9 cellular contexts compared by ENCODE assay signal in genomic region chr7:105306160-105306784, GRCh38.
DNase-seq lines count a peak whose midpoint lies in the region; ATAC-seq lines count a peak whose summit lies in the region.
"Had no signal": no experiment of that assay in that cellular context is flagged by ENCODE, and none has a peak within 500 bp of the region (broad histone marks: within the 10 kb centered on the region; RNA-seq: fewer than 3 reads in every experiment).

No MANE protein-coding gene starts in this region.

- H3K9me3 Mint-ChIP-seq in activated naive CD4-positive, alpha-beta T cell treated with anti-CD3 and anti-CD28 coated beads for 36 hours, result no peaks in the 10 kb centered on the region
- H3K9me3 Mint-ChIP-seq in stimulated activated naive CD8-positive, alpha-beta T cell treated with anti-CD3 and anti-CD28 coated beads, Interleukin-15, amount 100 ng/mL, for 72 hours, result no peaks in the 10 kb centered on the region

- no peaks in the 10 kb centered on the region for H3K9me3 ChIP-seq in MG63

- no peaks in the 10 kb centered on the region for H3K27me3 ChIP-seq in MG63

- H3K36me3 ChIP-seq in MG63, result no peaks in the 10 kb centered on the region

- H3K27ac Mint-ChIP-seq in activated naive CD4-positive, alpha-beta T cell treated with anti-CD3 and anti-CD28 coated beads for 36 hours, result peak overlapping the region; percentile 14
- peak overlapping the region in 1 of 2 donors; percentile 23 for H3K27ac Mint-ChIP-seq in stimulated activated naive CD8-positive, alpha-beta T cell treated with anti-CD3 and anti-CD28 coated beads, Interleukin-15, amount 100 ng/mL, for 72 hours

- intact Hi-C loops in activated naive CD4-positive, alpha-beta T cell treated with anti-CD3 and anti-CD28 coated beads for 36 hours (cut with micrococcal nuclease), result loop anchor here (1.0 kb wide), 2 partner anchors 8 to 17 kb away; no protein-coding TSS in a partner anchor

- H3K4me3 Mint-ChIP-seq in activated naive CD4-positive, alpha-beta T cell treated with anti-CD3 and anti-CD28 coated beads for 36 hours, result peak overlapping the region; percentile 16
- H3K4me3 Mint-ChIP-seq in stimulated activated naive CD8-positive, alpha-beta T cell treated with anti-CD3 and anti-CD28 coated beads, Interleukin-15, amount 100 ng/mL, for 72 hours, result peak overlapping the region; percentile 46 to 56

- ATAC-seq in stimulated activated naive CD8-positive, alpha-beta T cell treated with anti-CD3 and anti-CD28 coated beads, Interleukin-15, amount 100 ng/mL, for 72 hours, result peak; percentile 63

- CTCF ChIA-PET in activated naive CD4-positive, alpha-beta T cell treated with anti-CD3 and anti-CD28 coated beads for 36 hours (lab: Charles Lee), result interaction anchor here (1.6 kb wide), 1 partner anchor 8 kb away, joined by 6 read pairs; no protein-coding TSS in a partner anchor

- H3K4me3 ChIP-seq in MG63, result no peak overlapping the region

- H3K4me1 Mint-ChIP-seq in activated naive CD4-positive, alpha-beta T cell treated with anti-CD3 and anti-CD28 coated beads for 36 hours (ENCODE audit: low read depth), result peaks cover 63% of the 10 kb centered on the region
- H3K4me1 Mint-ChIP-seq in stimulated activated naive CD8-positive, alpha-beta T cell treated with anti-CD3 and anti-CD28 coated beads, Interleukin-15, amount 100 ng/mL, for 72 hours, result peaks cover 75% of the 10 kb centered on the region

- peak overlapping the region; percentile 47 for H3K27ac ChIP-seq in caudate nucleus (ENCODE audit: low read depth, low read length)

- H3K27me3 Mint-ChIP-seq in activated naive CD4-positive, alpha-beta T cell treated with anti-CD3 and anti-CD28 coated beads for 36 hours (ENCODE audit: low read depth), result no peaks in the 10 kb centered on the region
- H3K27me3 Mint-ChIP-seq in stimulated activated naive CD8-positive, alpha-beta T cell treated with anti-CD3 and anti-CD28 coated beads, Interleukin-15, amount 100 ng/mL, for 72 hours, result no peaks in the 10 kb centered on the region

- H3K36me3 Mint-ChIP-seq in activated naive CD4-positive, alpha-beta T cell treated with anti-CD3 and anti-CD28 coated beads for 36 hours (ENCODE audit: low read depth), result peaks cover 2% of the 10 kb centered on the region

- DNase-seq in activated naive CD4-positive, alpha-beta T cell treated with anti-CD3 and anti-CD28 coated beads for 36 hours, result peak; percentile 39
- DNase-seq in activated naive CD4-positive, alpha-beta T cell treated with anti-CD3 and anti-CD28 coated beads, Interleukin-2, amount 50 U/mL, for 16 hours, result no peak
- DNase-seq in NCI-H446 treated with DMSO at 0.1 percent for 48 hours (lab: John Stamatoyannopoulos, UW) (peak; percentile 30), caudate nucleus (lab: John Stamatoyannopoulos, UW) (no peak), MG63 (no peak), NCI-H774 (lab: John Stamatoyannopoulos, UW) (no peak), NCI-H82 treated with DMSO at 0.1 percent for 48 hours (lab: John Stamatoyannopoulos, UW; ENCODE audit: unreplicated experiment) (no peak)
- DNase-seq in stimulated activated naive CD8-positive, alpha-beta T cell treated with anti-CD3 and anti-CD28 coated beads, Interleukin-15, amount 100 ng/mL, for 72 hours, result no peak
- DNase-seq: NK-92 treated with Interleukin-12 subunit alpha and Interleukin-12 subunit beta, amount 100 ng/mL, for 24 hours had no signal

Comparison
In these comparisons a context has a peak if more than half of its experiments do, and no peak if none do; other contexts are left out.
1. DNase-seq: peak in activated naive CD4-positive, alpha-beta T cell treated with anti-CD3 and anti-CD28 coated beads for 36 hours (single experiment) and NCI-H446 treated with DMSO at 0.1 percent for 48 hours (single experiment); none in activated naive CD4-positive, alpha-beta T cell treated with anti-CD3 and anti-CD28 coated beads, Interleukin-2, amount 50 U/mL, for 16 hours (single experiment), caudate nucleus (0 of 61), stimulated activated naive CD8-positive, alpha-beta T cell treated with anti-CD3 and anti-CD28 coated beads, Interleukin-15, amount 100 ng/mL, for 72 hours (0 of 2), MG63 (single experiment), NCI-H774 (single experiment) and NCI-H82 treated with DMSO at 0.1 percent for 48 hours (single experiment).